ENCODE assay signal across 8 cellular contexts in genomic region chr4:37891221-37892159, GRCh38. TPM values are rescaled to one million over a fixed set of nuclear protein-coding genes. Genes with fewer than 3 reads are reported as not detected.
DNase-seq lines count a peak whose midpoint lies in the region; ATAC-seq, FAIRE-seq and TF ChIP-seq lines count a peak whose summit lies in the region.

No MANE protein-coding gene starts in this region.

- no peaks in the 10 kb centered on the region for H3K27me3 ChIP-seq in WERI-Rb-1 (ENCODE audit: insufficient read depth, low read depth, severe bottlenecking)

- peak overlapping the region; percentile 54 for H3K27ac ChIP-seq in WERI-Rb-1

- H3K9me3 ChIP-seq in WERI-Rb-1 (ENCODE audit: severe bottlenecking): peaks cover 3% of the 10 kb centered on the region

- no peak for FAIRE-seq in HTR-8/SVneo (lab: Jason Lieb, UNC)

- ATAC-seq in GM21367 (IDR thresholded peaks at IDR 0.05; ENCODE audit: unreplicated experiment): peak; percentile 50
- peak; percentile 60 for ATAC-seq in central memory CD8-positive, alpha-beta T cell (replicated peaks; ENCODE audit: extremely low read depth, poor library complexity, severe bottlenecking)

- H3K27ac Mint-ChIP-seq in central memory CD8-positive, alpha-beta T cell (ENCODE audit: low read depth): peak overlapping the region; percentile 91

- H3K4me1 Mint-ChIP-seq in central memory CD8-positive, alpha-beta T cell: peaks cover 32% of the 10 kb centered on the region

- no peaks in the 10 kb centered on the region for H3K27me3 Mint-ChIP-seq in central memory CD8-positive, alpha-beta T cell

- 0 to 1% methylated on average over 29 to 42 of the region's 55 CpGs for WGBS in lower leg skin, 2 donors

- peaks cover 6% of the 10 kb centered on the region for H3K36me3 Mint-ChIP-seq in central memory CD8-positive, alpha-beta T cell (ENCODE audit: insufficient read depth)

- TF ChIP-seq POLR2A in lower leg skin (IDR thresholded peaks at IDR 0.05): no peak

- peak overlapping the region; percentile 67 for H3K4me3 ChIP-seq in WERI-Rb-1 (ENCODE audit: low read depth, low read length)
- peak overlapping the region; percentile 54 for H3K4me3 ChIP-seq in lower leg skin (ENCODE audit: low read depth, poor library complexity, severe bottlenecking)

- H3K4me3 Mint-ChIP-seq in central memory CD8-positive, alpha-beta T cell: peak overlapping the region; percentile 89

- H3K9me3 Mint-ChIP-seq in central memory CD8-positive, alpha-beta T cell: no peaks in the 10 kb centered on the region

- intact Hi-C loops in lower leg skin (cut with DNase I; ENCODE audit: low total_unique reads): no loop called here

- TF ChIP-seq CTCF in WERI-Rb-1 (IDR thresholded peaks at IDR 0.05; ENCODE audit: low read depth, low read length) (0 out of 2 replicates have a peak, but pooled peaks have one; percentile 23), lower leg skin (IDR thresholded peaks at IDR 0.05) (no peak)

- H3K36me3 ChIP-seq in WERI-Rb-1: no peaks in the 10 kb centered on the region

- DNase-seq in DMS53 treated with DMSO at 0.1 percent for 48 hours (lab: John Stamatoyannopoulos, UW; ENCODE audit: unreplicated experiment): peak; percentile 47
- DNase-seq in HTR-8/SVneo (ENCODE audit: insufficient read length, low spot score): peak; percentile 43
- DNase-seq in WERI-Rb-1: peak; percentile 42
- DNase-seq in central memory CD8-positive, alpha-beta T cell (ENCODE audit: low spot score in 2 of 2): peak; percentile 28 to 31
- DNase-seq in lower leg skin (ENCODE audit: low spot score in 2 of 2): no peak
- DNase-seq in stimulated activated CD4-positive, alpha-beta T cell treated with anti-CD3 and anti-CD28 coated beads, TNF-alpha, amount 100 ng/mL, for 4 hours (ENCODE audit: low read depth in 3 of 3): peak; percentile 41 to 53 (median 45)
- no peak for DNase-seq in NCI-H526 treated with DMSO at 0.1 percent for 48 hours (lab: John Stamatoyannopoulos, UW)

RNA-seq across cellular contexts. Expression of gene TBC1D1, which starts 0.6 kb away (rescaled TPM):
- total RNA-seq in lower leg skin: 10 to 100 TPM; 15.9 to 24.0 (median 20.0) TPM

Comparison
In these comparisons a context has a peak if more than half of its experiments do, and no peak if none do; other contexts are left out.
1. DNase-seq: peak in DMS53 treated with DMSO at 0.1 percent for 48 hours (single experiment), HTR-8/SVneo (single experiment), WERI-Rb-1 (single experiment), central memory CD8-positive, alpha-beta T cell (2 of 2) and stimulated activated CD4-positive, alpha-beta T cell treated with anti-CD3 and anti-CD28 coated beads, TNF-alpha, amount 100 ng/mL, for 4 hours (3 of 3); none in lower leg skin (0 of 2) and NCI-H526 treated with DMSO at 0.1 percent for 48 hours (single experiment).